ENCODE assay signal across 10 cellular contexts in the genomic region with DNA sequence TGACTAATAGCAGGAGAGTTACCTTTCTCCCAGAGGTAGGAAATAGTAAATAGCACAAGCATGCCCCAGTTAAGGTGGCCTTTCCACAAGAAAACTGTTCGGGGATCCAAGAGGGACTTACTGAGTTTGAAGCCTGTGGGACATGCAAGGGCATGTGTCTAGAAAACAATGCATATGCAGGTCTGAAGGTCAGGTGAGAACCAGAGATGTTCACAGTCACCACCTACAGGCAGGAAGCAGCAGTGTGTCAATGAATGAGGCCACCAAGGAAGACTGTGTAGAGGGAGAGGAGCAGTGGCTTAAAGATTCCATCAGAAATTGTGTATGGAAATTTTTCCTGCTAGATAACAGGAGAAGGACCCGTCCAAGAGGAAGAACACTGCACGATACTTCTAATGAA.
DNase-seq lines count a peak whose midpoint lies in the region; ATAC-seq and TF ChIP-seq lines count a peak whose summit lies in the region.
"Had no signal": no experiment of that assay in that cellular context is flagged by ENCODE, and none has a peak within 500 bp of the region (broad histone marks: within the 10 kb centered on the region; RNA-seq: fewer than 3 reads in every experiment).

No MANE protein-coding gene starts in this region.

- peak overlapping the region; percentile 59 for H3K27ac ChIP-seq in mammary epithelial cell (ENCODE audit: insufficient read depth, low read depth, low read length)

- H3K27me3 Mint-ChIP-seq in activated naive CD4-positive, alpha-beta T cell treated with anti-CD3 and anti-CD28 coated beads, Interleukin-2, amount 10 ng/mL, durations not matched to agents 7 days and 5 days: peaks cover 3% of the 10 kb centered on the region
- H3K27me3 Mint-ChIP-seq in stimulated activated memory B cell treated with anti-CD40 and anti-IgM and Interleukin-4, amounts not matched to agents 10 μg/mL and 1 μg/mL and 100 μg/mL, for 72 hours: peaks cover 10% of the 10 kb centered on the region

- H3K4me2 ChIP-seq in mammary epithelial cell (ENCODE audit: insufficient read depth, low read depth, low read length): peak overlapping the region; percentile 60

- DNase-seq in activated naive CD4-positive, alpha-beta T cell treated with anti-CD3 and anti-CD28 coated beads, Interleukin-2, amount 10 ng/mL, durations not matched to agents 7 days and 5 days: peak; percentile 21
- DNase-seq in activated naive CD4-positive, alpha-beta T cell treated with Interleukin-2 at 50 U/mL for 16 hours: no peak
- peak; percentile 73 for DNase-seq in mammary epithelial cell
- DNase-seq in UCSD-AML1 (lab: John Stamatoyannopoulos, UW; ENCODE audit: unreplicated experiment): no peak
- DNase-seq in activated CD4-positive, alpha-beta T cell treated with anti-CD3 and anti-CD28 coated beads, Interleukin-2, amount 50 U/mL, for 4 hours: no peak
- DNase-seq: NCI-H226 had no signal

- H3K27me3 ChIP-seq in mammary epithelial cell (ENCODE audit: insufficient read depth, low read length): no peaks in the 10 kb centered on the region

- in situ Hi-C loops in mammary epithelial cell (cut with MboI; ENCODE audit: low sequenced_read_pairs in 2 of 2): no loop called here

- CTCF ChIA-PET in activated naive CD4-positive, alpha-beta T cell treated with anti-CD3 and anti-CD28 coated beads, Interleukin-2, amount 10 ng/mL, durations not matched to agents 7 days and 5 days (lab: Charles Lee): interaction anchor here (1.4 kb wide), 1 partner anchor 78 kb away, joined by 3 read pairs; no protein-coding TSS in a partner anchor
- CTCF ChIA-PET in mammary epithelial cell (lab: Charles Lee; ENCODE audit: low non-redundant PET): no interaction called here

- intact Hi-C loops in mammary epithelial cell (cut with micrococcal nuclease): loop anchor here (1.0 to 5.0 kb wide), 6 partner anchors 45 to 233 kb away; a partner anchor contains a TSS

- H3K9me3 Mint-ChIP-seq in activated naive CD4-positive, alpha-beta T cell treated with anti-CD3 and anti-CD28 coated beads, Interleukin-2, amount 10 ng/mL, durations not matched to agents 7 days and 5 days: no peaks in the 10 kb centered on the region
- H3K9me3 Mint-ChIP-seq in stimulated activated memory B cell treated with anti-CD40 and anti-IgM and Interleukin-4, amounts not matched to agents 10 μg/mL and 1 μg/mL and 100 μg/mL, for 72 hours: no peaks in the 10 kb centered on the region
- H3K9me3 Mint-ChIP-seq: nephron had no signal

- BruUV-seq in mammary epithelial cell (replicated peaks; lab: Mats Ljungman, UMichigan): no TSS peak

- WGBS in mammary epithelial cell (ENCODE audit: low coverage, missing lambda C conversion rate): 54% methylated on average over 3 of the region's 3 CpGs

- H3K9ac ChIP-seq in mammary epithelial cell (ENCODE audit: insufficient read depth, low read length): no peak overlapping the region

- H3K4me1 Mint-ChIP-seq in activated naive CD4-positive, alpha-beta T cell treated with anti-CD3 and anti-CD28 coated beads, Interleukin-2, amount 10 ng/mL, durations not matched to agents 7 days and 5 days: peaks cover 15% of the 10 kb centered on the region
- no peaks in the 10 kb centered on the region for H3K4me1 Mint-ChIP-seq in stimulated activated memory B cell treated with anti-CD40 and anti-IgM and Interleukin-4, amounts not matched to agents 10 μg/mL and 1 μg/mL and 100 μg/mL, for 72 hours

- no peaks in the 10 kb centered on the region for H4K20me1 ChIP-seq in mammary epithelial cell (ENCODE audit: insufficient read depth, low read length)

- H3K4me3 Mint-ChIP-seq in activated naive CD4-positive, alpha-beta T cell treated with anti-CD3 and anti-CD28 coated beads, Interleukin-2, amount 10 ng/mL, durations not matched to agents 7 days and 5 days: no peak overlapping the region
- H3K4me3 Mint-ChIP-seq in stimulated activated memory B cell treated with anti-CD40 and anti-IgM and Interleukin-4, amounts not matched to agents 10 μg/mL and 1 μg/mL and 100 μg/mL, for 72 hours: no peak overlapping the region
- H3K4me3 Mint-ChIP-seq: nephron had no signal

- no peak overlapping the region for H3K27ac Mint-ChIP-seq in activated naive CD4-positive, alpha-beta T cell treated with anti-CD3 and anti-CD28 coated beads, Interleukin-2, amount 10 ng/mL, durations not matched to agents 7 days and 5 days
- no peak overlapping the region for H3K27ac Mint-ChIP-seq in stimulated activated memory B cell treated with anti-CD40 and anti-IgM and Interleukin-4, amounts not matched to agents 10 μg/mL and 1 μg/mL and 100 μg/mL, for 72 hours
- H3K27ac Mint-ChIP-seq: nephron had no signal

- peak; percentile 81 to 84 for TF ChIP-seq CTCF in mammary epithelial cell (conservative IDR thresholded peaks at IDR 0.05 in 1 of 2, IDR thresholded peaks at IDR 0.05 in 1 of 2; ENCODE audit: extremely low read depth in 1 of 2, insufficient read depth in 1 of 2, low read depth in 1 of 2, low read length in 2 of 2)

- H3K4me1 ChIP-seq in mammary epithelial cell (ENCODE audit: insufficient read depth, low read length): peaks cover 25% of the 10 kb centered on the region

- ATAC-seq in HG03103 (IDR thresholded peaks at IDR 0.05; ENCODE audit: low read depth, unreplicated experiment): peak; percentile 68
- peak; percentile 70 for ATAC-seq in stimulated activated memory B cell treated with anti-CD40 and anti-IgM and Interleukin-4, amounts not matched to agents 10 μg/mL and 1 μg/mL and 100 μg/mL, for 72 hours
- ATAC-seq in HG02884 (IDR thresholded peaks at IDR 0.05; ENCODE audit: unreplicated experiment): no peak

- no peaks in the 10 kb centered on the region for H3K36me3 ChIP-seq in mammary epithelial cell (ENCODE audit: insufficient read depth, low read length)

- peak overlapping the region; percentile 78 for H2AFZ ChIP-seq in mammary epithelial cell (ENCODE audit: low read depth, low read length)

- no peaks in the 10 kb centered on the region for H3K9me3 ChIP-seq in mammary epithelial cell (replicated peaks; ENCODE audit: insufficient read depth, low read length)

- dilution Hi-C loops in mammary epithelial cell (cut with HindIII; ENCODE audit: low sequenced_read_pairs): loop anchor here (5.0 kb wide), 1 partner anchor 78 kb away; no protein-coding TSS in a partner anchor

- H3K79me2 ChIP-seq in mammary epithelial cell (ENCODE audit: insufficient read depth, low read length): peaks cover 54% of the 10 kb centered on the region

- no peak overlapping the region for H3K4me3 ChIP-seq in mammary epithelial cell (replicated peaks in 1 of 3; ENCODE audit: insufficient read depth in 1 of 3, low read depth in 2 of 3, low read length in 3 of 3)

- H3K36me3 Mint-ChIP-seq in activated naive CD4-positive, alpha-beta T cell treated with anti-CD3 and anti-CD28 coated beads, Interleukin-2, amount 10 ng/mL, durations not matched to agents 7 days and 5 days: peaks cover 2% of the 10 kb centered on the region
- H3K36me3 Mint-ChIP-seq in stimulated activated memory B cell treated with anti-CD40 and anti-IgM and Interleukin-4, amounts not matched to agents 10 μg/mL and 1 μg/mL and 100 μg/mL, for 72 hours: no peaks in the 10 kb centered on the region

Comparison
In these comparisons a context has a peak if more than half of its experiments do, and no peak if none do; other contexts are left out.
1. DNase-seq: peak in activated naive CD4-positive, alpha-beta T cell treated with anti-CD3 and anti-CD28 coated beads, Interleukin-2, amount 10 ng/mL, durations not matched to agents 7 days and 5 days (single experiment) and mammary epithelial cell (single experiment); none in activated naive CD4-positive, alpha-beta T cell treated with Interleukin-2 at 50 U/mL for 16 hours (single experiment), UCSD-AML1 (single experiment) and activated CD4-positive, alpha-beta T cell treated with anti-CD3 and anti-CD28 coated beads, Interleukin-2, amount 50 U/mL, for 4 hours (0 of 2).